25 cellular contexts compared by ENCODE assay signal in the genomic region with DNA sequence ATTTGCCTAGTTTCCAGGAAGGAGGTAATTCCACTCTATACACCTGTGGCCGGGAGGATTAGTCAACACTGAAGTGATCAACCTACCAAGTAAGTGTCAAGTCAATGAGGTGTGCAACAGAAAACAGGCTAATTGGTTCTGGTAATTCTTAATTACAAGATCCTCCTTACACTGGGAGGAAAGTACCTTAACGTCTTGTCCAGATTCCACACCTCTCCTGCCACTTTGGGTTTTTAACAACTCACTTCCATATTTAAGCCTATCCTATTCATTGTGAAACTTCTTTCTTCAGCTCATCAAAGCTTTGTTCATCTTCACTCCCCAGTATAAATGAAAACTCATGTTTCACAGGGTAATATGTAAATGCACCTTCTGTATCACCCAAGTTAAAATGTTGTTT. TPM values are rescaled to one million over a fixed set of nuclear protein-coding genes. Genes with fewer than 3 reads are reported as not detected.
DNase-seq lines count a peak whose midpoint lies in the region; ATAC-seq and TF ChIP-seq lines count a peak whose summit lies in the region.
"Had no signal": no experiment of that assay in that cellular context is flagged by ENCODE, and none has a peak within 500 bp of the region (broad histone marks: within the 10 kb centered on the region; RNA-seq: fewer than 3 reads in every experiment).

No MANE protein-coding gene starts in this region.

- TF ChIP-seq CTCF in GM10266 (IDR thresholded peaks at IDR 0.05; ENCODE audit: control insufficient read depth, insufficient read depth, low read depth, missing control alignments), result no peak

- in situ Hi-C loops in ACHN (cut with HindIII; ENCODE audit: low pct_ligation_motif_present, low pct_unique_long_range_greater_than_20kb, low sequenced_read_pairs), result no loop called here

- peak; percentile 24 for DNase-seq in GM10266 (ENCODE audit: extremely low spot score)
- DNase-seq in germinal center (ENCODE audit: low spot score), result peak; percentile 27
- no peak for DNase-seq in ACHN
- no peak for DNase-seq in NCI-H345 (lab: John Stamatoyannopoulos, UW)
- DNase-seq in SK-N-DZ (ENCODE audit: low spot score), result no peak
- DNase-seq: activated CD4-positive, alpha-beta T cell treated with anti-CD3 and anti-CD28 coated beads, Interleukin-2, amount 50 U/mL, for 48 hours; activated CD4-positive, CD25-positive, alpha-beta regulatory T cell; activated CD8-positive, alpha-beta memory T cell treated with anti-CD3 and anti-CD28 coated beads, Interleukin-2, amount 50 U/mL, for 48 hours; C1 segment of cervical spinal cord; DND-41; GM23248; hypothalamus; immature natural killer cell; NCI-H1105; NCI-H187 treated with DMSO at 0.1 percent for 48 hours; NCI-H2227 treated with DMSO at 0.1 percent for 48 hours; pancreas; retina; small intestine; stimulated activated CD4-positive, alpha-beta T cell treated with anti-CD3 and anti-CD28 coated beads, Interleukin-2, amount 100 ng/mL, for 24 hours; substantia nigra; T-cell had no signal

- ATAC-seq in GM18502 (IDR thresholded peaks at IDR 0.05; ENCODE audit: poor library complexity, unreplicated experiment) (peak; percentile 32), HG02870 (IDR thresholded peaks at IDR 0.05; ENCODE audit: unreplicated experiment) (peak; percentile 55)
- ATAC-seq: K562, pancreas, T-cell had no signal

RNA-seq across cellular contexts. Expression of a gene that starts 22.0 kb away (rescaled TPM):
- polyA plus RNA-seq in SK-N-DZ (2014; cell fraction: cytosol; rRNA removed), result 48.1 and 53.7 TPM in 2 replicates
- polyA plus RNA-seq in SK-N-DZ (2014; cell fraction: nucleus; rRNA removed), result 111 and 181 TPM in 2 replicates

Comparison
In these comparisons a context has a peak if more than half of its experiments do, and no peak if none do; other contexts are left out.
1. DNase-seq: peak in GM10266 (single experiment) and germinal center (single experiment); none in ACHN (single experiment), NCI-H345 (single experiment) and SK-N-DZ (single experiment).